31 cellular contexts compared by ENCODE assay signal in genomic region chr10:73388228-73388627, GRCh38.
"Had no signal": no experiment of that assay in that cellular context is flagged by ENCODE, and none has a peak within 500 bp of the region (broad histone marks: within the 10 kb centered on the region; RNA-seq: fewer than 3 reads in every experiment).

No MANE protein-coding gene starts in this region.

- H3K27ac ChIP-seq: brain microvascular endothelial cell, coronary artery, dorsolateral prefrontal cortex had no signal

- H3K27ac Mint-ChIP-seq: activated CD4-positive, alpha-beta memory T cell treated with anti-CD3 and anti-CD28 coated beads, Interleukin-2, amount 10 ng/mL, durations not matched to agents 7 days and 5 days; activated CD4-positive, alpha-beta T cell treated with anti-CD3 and anti-CD28 coated beads, Interleukin-2, amount 10 ng/mL, durations not matched to agents 7 days and 5 days; activated naive CD4-positive, alpha-beta T cell treated with anti-CD3 and anti-CD28 coated beads for 36 hours; activated naive CD4-positive, alpha-beta T cell treated with anti-CD3 and anti-CD28 coated beads, Interleukin-2, amount 50 U/mL, for 24 hours; activated naive CD8-positive, alpha-beta T cell treated with anti-CD3 and anti-CD28 coated beads, Interleukin-2, amount 10 ng/mL, durations not matched to agents 7 days and 5 days; activated T-helper 1 cell treated with anti-CD3 and anti-CD28 coated beads, Interleukin-12 subunit alpha, Interleukin-12 subunit beta, Interleukin-2, Interleukin-4 antibody, amounts not matched to agents 30 ng/mL and 10 ng/mL and 1 ng/mL, durations not matched to agents 14 hours and 24 hours and 36 hours; activated T-helper 2 cell treated with anti-CD3 and anti-CD28 coated beads, Interferon-gamma antibody, Interleukin-2, Interleukin-4, amounts not matched to agents 10 μg/mL and 5 μg/mL and 100 μg/mL, durations not matched to agents 14 hours and 24 hours and 36 hours; dendritic cell treated with granulocyte-macrophage colony-stimulating factor and Interleukin-4, amounts not matched to agents 40 ng/mL and 50 ng/mL, for 4 days; endodermal cell; T-cell; T-helper 1 cell treated with Interleukin-12 subunit alpha and Interleukin-12 subunit beta and Interleukin-4 antibody, amounts not matched to agents 30 μg/mL and 1 μg/mL, for 36 hours had no signal

- H3K9me3 Mint-ChIP-seq: activated CD4-positive, alpha-beta memory T cell treated with anti-CD3 and anti-CD28 coated beads, Interleukin-2, amount 10 ng/mL, durations not matched to agents 7 days and 5 days; activated CD4-positive, alpha-beta T cell treated with anti-CD3 and anti-CD28 coated beads, Interleukin-2, amount 10 ng/mL, durations not matched to agents 7 days and 5 days; activated naive CD4-positive, alpha-beta T cell treated with anti-CD3 and anti-CD28 coated beads for 36 hours; activated naive CD4-positive, alpha-beta T cell treated with anti-CD3 and anti-CD28 coated beads, Interleukin-2, amount 50 U/mL, for 24 hours; activated naive CD8-positive, alpha-beta T cell treated with anti-CD3 and anti-CD28 coated beads, Interleukin-2, amount 10 ng/mL, durations not matched to agents 7 days and 5 days; activated T-helper 1 cell treated with anti-CD3 and anti-CD28 coated beads, Interleukin-12 subunit alpha, Interleukin-12 subunit beta, Interleukin-2, Interleukin-4 antibody, amounts not matched to agents 30 ng/mL and 10 ng/mL and 1 ng/mL, durations not matched to agents 14 hours and 24 hours and 36 hours; activated T-helper 2 cell treated with anti-CD3 and anti-CD28 coated beads, Interferon-gamma antibody, Interleukin-2, Interleukin-4, amounts not matched to agents 10 μg/mL and 5 μg/mL and 100 μg/mL, durations not matched to agents 14 hours and 24 hours and 36 hours; central memory CD8-positive, alpha-beta T cell; dendritic cell treated with granulocyte-macrophage colony-stimulating factor and Interleukin-4, amounts not matched to agents 40 ng/mL and 50 ng/mL, for 4 days; T-cell; T-helper 1 cell treated with Interleukin-12 subunit alpha and Interleukin-12 subunit beta and Interleukin-4 antibody, amounts not matched to agents 30 μg/mL and 1 μg/mL, for 36 hours had no signal

- DNase-seq: activated CD4-positive, alpha-beta memory T cell treated with anti-CD3 and anti-CD28 coated beads, Interleukin-2, amount 10 ng/mL, durations not matched to agents 7 days and 5 days; activated CD4-positive, alpha-beta T cell treated with anti-CD3 and anti-CD28 coated beads for 1 hour; activated CD4-positive, alpha-beta T cell treated with anti-CD3 and anti-CD28 coated beads for 4 hours; activated CD4-positive, alpha-beta T cell treated with anti-CD3 and anti-CD28 coated beads, Interleukin-2, amount 10 ng/mL, durations not matched to agents 7 days and 5 days; activated CD4-positive, alpha-beta T cell treated with anti-CD3 and anti-CD28 coated beads, Interleukin-2, amount 50 U/mL, for 4 hours; activated CD8-positive, alpha-beta memory T cell treated with anti-CD3 and anti-CD28 coated beads, Interleukin-2, amount 50 U/mL, for 48 hours; activated effector memory CD4-positive, alpha-beta T cell treated with anti-CD3 and anti-CD28 coated beads, Interleukin-2, amount 50 U/mL, for 16 hours; activated naive CD4-positive, alpha-beta T cell treated with anti-CD3 and anti-CD28 coated beads for 36 hours; activated naive CD8-positive, alpha-beta T cell treated with anti-CD3 and anti-CD28 coated beads, Interleukin-2, amount 10 ng/mL, durations not matched to agents 7 days and 5 days; activated T-cell treated with anti-CD3 and anti-CD28 coated beads for 4 hours; activated T-cell treated with anti-CD3 and anti-CD28 coated beads, Interleukin-2, amount 50 U/mL, for 48 hours; amniotic stem cell; anterior cingulate cortex; brain microvascular endothelial cell; dorsolateral prefrontal cortex; effector memory CD4-positive, alpha-beta T cell; endodermal cell; foreskin fibroblast; head of caudate nucleus; T-cell had no signal

- ATAC-seq: esophagus mucosa, T-cell had no signal

- H3K4me3 ChIP-seq: coronary artery, dorsolateral prefrontal cortex had no signal

- FAIRE-seq: astrocyte, bronchial epithelial cell, frontal cortex had no signal

- H3K27me3 Mint-ChIP-seq: activated CD4-positive, alpha-beta memory T cell treated with anti-CD3 and anti-CD28 coated beads, Interleukin-2, amount 10 ng/mL, durations not matched to agents 7 days and 5 days; activated CD4-positive, alpha-beta T cell treated with anti-CD3 and anti-CD28 coated beads, Interleukin-2, amount 10 ng/mL, durations not matched to agents 7 days and 5 days; activated naive CD4-positive, alpha-beta T cell treated with anti-CD3 and anti-CD28 coated beads, Interleukin-2, amount 50 U/mL, for 24 hours; activated naive CD8-positive, alpha-beta T cell treated with anti-CD3 and anti-CD28 coated beads, Interleukin-2, amount 10 ng/mL, durations not matched to agents 7 days and 5 days; central memory CD8-positive, alpha-beta T cell; dendritic cell treated with granulocyte-macrophage colony-stimulating factor and Interleukin-4, amounts not matched to agents 40 ng/mL and 50 ng/mL, for 4 days; T-cell had no signal

- H3K4me3 Mint-ChIP-seq: activated CD4-positive, alpha-beta memory T cell treated with anti-CD3 and anti-CD28 coated beads, Interleukin-2, amount 10 ng/mL, durations not matched to agents 7 days and 5 days; activated CD4-positive, alpha-beta T cell treated with anti-CD3 and anti-CD28 coated beads, Interleukin-2, amount 10 ng/mL, durations not matched to agents 7 days and 5 days; activated naive CD4-positive, alpha-beta T cell treated with anti-CD3 and anti-CD28 coated beads for 36 hours; activated naive CD4-positive, alpha-beta T cell treated with anti-CD3 and anti-CD28 coated beads, Interleukin-2, amount 50 U/mL, for 24 hours; activated naive CD8-positive, alpha-beta T cell treated with anti-CD3 and anti-CD28 coated beads, Interleukin-2, amount 10 ng/mL, durations not matched to agents 7 days and 5 days; activated T-helper 1 cell treated with anti-CD3 and anti-CD28 coated beads, Interleukin-12 subunit alpha, Interleukin-12 subunit beta, Interleukin-2, Interleukin-4 antibody, amounts not matched to agents 30 ng/mL and 10 ng/mL and 1 ng/mL, durations not matched to agents 14 hours and 24 hours and 36 hours; central memory CD8-positive, alpha-beta T cell; dendritic cell treated with granulocyte-macrophage colony-stimulating factor and Interleukin-4, amounts not matched to agents 40 ng/mL and 50 ng/mL, for 4 days; endodermal cell; T-cell; T-helper 1 cell treated with Interleukin-12 subunit alpha and Interleukin-12 subunit beta and Interleukin-4 antibody, amounts not matched to agents 30 μg/mL and 1 μg/mL, for 36 hours had no signal

- H3K27me3 ChIP-seq: brain microvascular endothelial cell, dorsolateral prefrontal cortex had no signal

- H3K4me1 Mint-ChIP-seq: activated CD4-positive, alpha-beta memory T cell treated with anti-CD3 and anti-CD28 coated beads, Interleukin-2, amount 10 ng/mL, durations not matched to agents 7 days and 5 days; activated CD4-positive, alpha-beta T cell treated with anti-CD3 and anti-CD28 coated beads, Interleukin-2, amount 10 ng/mL, durations not matched to agents 7 days and 5 days; activated naive CD8-positive, alpha-beta T cell treated with anti-CD3 and anti-CD28 coated beads, Interleukin-2, amount 10 ng/mL, durations not matched to agents 7 days and 5 days; endodermal cell had no signal
